In the genomic region with DNA sequence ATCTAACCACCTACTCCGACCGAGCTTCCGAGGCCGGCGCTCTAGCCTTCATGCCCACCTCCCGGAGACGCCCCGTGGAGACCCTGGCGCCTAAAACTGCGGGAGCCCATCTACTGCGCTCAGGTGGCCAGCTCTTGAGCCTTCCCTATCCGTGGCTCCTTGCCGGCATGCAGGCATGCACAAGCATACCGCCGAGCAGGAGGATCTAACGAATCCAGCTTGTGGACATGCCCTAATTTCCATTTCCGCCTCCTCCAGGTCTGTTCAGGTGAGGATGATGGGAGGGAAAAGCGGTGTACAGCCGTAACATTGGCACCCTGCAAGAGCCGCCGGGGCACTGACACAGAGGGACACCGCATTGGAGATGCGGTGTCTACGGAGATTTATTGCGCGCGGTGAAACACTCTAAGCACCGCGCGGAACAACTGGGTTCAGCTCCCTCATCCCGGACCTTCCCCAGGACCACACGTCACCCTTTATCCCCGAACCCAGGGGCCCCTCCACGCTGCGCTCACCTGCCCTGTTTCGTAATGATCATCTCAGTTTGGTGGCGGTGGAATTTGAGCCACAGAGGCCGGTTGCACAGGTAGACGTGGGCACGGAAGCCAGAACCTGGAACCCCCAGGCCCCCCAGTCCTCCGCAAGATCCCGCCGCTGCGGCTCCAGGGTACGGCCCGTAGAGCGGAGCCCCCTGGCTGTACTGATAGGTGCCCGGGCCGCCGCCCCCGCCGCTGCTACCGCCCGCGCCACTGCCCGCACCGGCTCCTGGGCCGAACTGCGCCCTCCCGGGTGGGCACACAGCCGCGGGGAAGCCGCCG, we compare ENCODE assay signal across 8 cellular contexts. TPM values are rescaled to one million over a fixed set of nuclear protein-coding genes. Genes with fewer than 3 reads are reported as not detected.
A peak's percentile ranks its signal among the peaks of the same experiment; 100 is the strongest.
DNase-seq lines count a peak whose midpoint lies in the region; ATAC-seq and TF ChIP-seq lines count a peak whose summit lies in the region.

No MANE protein-coding gene starts in this region.

- H3K27me3 ChIP-seq in HL-60 (ENCODE audit: insufficient read depth, poor library complexity, severe bottlenecking) (peaks cover 71% of the 10 kb centered on the region), liver (ENCODE audit: control insufficient read depth in 4 of 4, insufficient read depth in 4 of 4, low read length in 3 of 4) (peaks cover 6 to 30% (median 13%) of the 10 kb centered on the region in 4 donors), upper lobe of right lung (peaks cover 91% of the 10 kb centered on the region)

- H3K4me1 ChIP-seq in liver (ENCODE audit: control insufficient read depth in 4 of 4, insufficient read depth in 4 of 4, low read length in 3 of 4), result peaks cover 13 to 38% (median 28%) of the 10 kb centered on the region in 4 donors
- peaks cover 18% of the 10 kb centered on the region for H3K4me1 ChIP-seq in upper lobe of right lung

- H3K4me3 ChIP-seq in HL-60 (replicated peaks; ENCODE audit: insufficient read depth, low read length), result peak overlapping the region; percentile 55
- H3K4me3 ChIP-seq in liver (ENCODE audit: low read depth in 1 of 3, low read length in 3 of 3), result peak overlapping the region in 2 of 3 donors; percentile 12 to 53
- H3K4me3 ChIP-seq in upper lobe of right lung, result peak overlapping the region; percentile 39

- H3K36me3 ChIP-seq in liver (ENCODE audit: control insufficient read depth in 4 of 4, insufficient read depth in 3 of 4, low read depth in 1 of 4, low read length in 3 of 4), result no peaks in the 10 kb centered on the region
- no peaks in the 10 kb centered on the region for H3K36me3 ChIP-seq in upper lobe of right lung

- ATAC-seq in upper lobe of right lung (peak; percentile 6), GM21619 (IDR thresholded peaks at IDR 0.05; ENCODE audit: unreplicated experiment) (no peak)

- H3K9me3 ChIP-seq in liver (ENCODE audit: control insufficient read depth in 4 of 4, low read length in 3 of 4) (no peaks in the 10 kb centered on the region), upper lobe of right lung (no peaks in the 10 kb centered on the region)

- TF ChIP-seq RAD21 in liver (IDR thresholded peaks at IDR 0.05), result no peak

- H3K27ac ChIP-seq in HL-60 (replicated peaks) (no peak overlapping the region), liver (ENCODE audit: low read depth in 1 of 2, low read length in 2 of 2) (peak overlapping the region in 1 of 2 donors; percentile 24), upper lobe of right lung (no peak overlapping the region)

- no peak for DNase-seq in GM13977 (ENCODE audit: low spot score)
- DNase-seq in HL-60 (ENCODE audit: low read depth in 1 of 2, low spot score in 1 of 2), result no peak
- DNase-seq in astrocyte of the hippocampus (ENCODE audit: low read depth, low spot score), result peak; percentile 39
- DNase-seq in upper lobe of right lung, result no peak
- DNase-seq in foreskin melanocyte, result no peak
- DNase-seq in HUDEP-2 (lab: John Stamatoyannopoulos, UW; ENCODE audit: unreplicated experiment in 76 of 76), result no peak

- peak overlapping the region in 1 of 2 donors; percentile 46 for H3K9ac ChIP-seq in liver (ENCODE audit: low read depth in 1 of 2, low read length in 2 of 2)

- peak; percentile 58 for TF ChIP-seq CTCF in GM13977 (IDR thresholded peaks at IDR 0.05; ENCODE audit: extremely low read depth, insufficient read depth, missing control alignments)
- no peak for TF ChIP-seq CTCF in HL-60 (IDR thresholded peaks at IDR 0.05; ENCODE audit: insufficient read depth, low read length)
- no peak for TF ChIP-seq CTCF in liver (IDR thresholded peaks at IDR 0.05; ENCODE audit: low read depth, low read length, missing input control)
- no peak for TF ChIP-seq CTCF in upper lobe of right lung (IDR thresholded peaks at IDR 0.05)

- 2% methylated on average over 64 of the region's 64 CpGs for WGBS in liver

- intact Hi-C loops in upper lobe of right lung (cut with DNase I), result no loop called here

- in situ Hi-C loops in GM13977 (cut with MboI; ENCODE audit: low pct_unique_long_range_greater_than_20kb, low sequenced_read_pairs, unreplicated experiment), result no loop called here

TF ChIP-seq in liver, 16 proteins besides CTCF, POLR2A, EP300 and RAD21:
- TF ChIP-seq TAF1 (conservative IDR thresholded peaks at IDR 0.05), result no peak
- TF ChIP-seq RXRA (IDR thresholded peaks at IDR 0.05), result no peak
- TF ChIP-seq HNF4A (conservative IDR thresholded peaks at IDR 0.05), result no peak
- TF ChIP-seq, protein P1, sequence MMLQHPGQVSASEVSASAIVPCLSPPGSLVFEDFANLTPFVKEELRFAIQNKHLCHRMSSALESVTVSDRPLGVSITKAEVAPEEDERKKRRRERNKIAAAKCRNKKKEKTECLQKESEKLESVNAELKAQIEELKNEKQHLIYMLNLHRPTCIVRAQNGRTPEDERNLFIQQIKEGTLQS (IDR thresholded peaks at IDR 0.05), result no peak

RNA-seq across cellular contexts. Expression of a gene that starts 1.0 kb away (rescaled TPM):
- under 1 TPM; 0.70 to 0.75 TPM for total RNA-seq in liver
- under 1 TPM; 0.39 to 0.49 TPM for polyA plus RNA-seq in liver
- 1.2 TPM for total RNA-seq in upper lobe of right lung
